In the genomic region with DNA sequence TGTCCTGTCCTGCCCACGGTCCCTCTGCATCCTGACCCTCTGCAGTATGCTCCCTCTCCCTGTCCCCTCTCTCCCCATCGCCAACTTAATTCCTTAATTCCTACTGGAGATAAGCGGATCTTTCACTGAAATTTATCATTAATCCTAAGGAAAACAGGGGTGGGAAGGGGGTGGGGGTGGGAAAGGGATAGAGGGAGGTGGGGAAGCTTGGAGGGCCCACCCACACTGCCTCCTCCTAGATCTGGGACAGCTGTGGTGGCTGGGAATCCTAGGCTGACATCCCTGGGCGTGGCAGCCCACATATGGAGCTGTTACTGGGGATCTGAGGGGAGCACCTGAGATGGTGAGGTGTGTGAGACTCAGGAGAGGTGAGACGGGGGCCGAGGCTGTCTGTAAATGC, we compare ENCODE assay signal across 24 cellular contexts.
"Had no signal": no experiment of that assay in that cellular context is flagged by ENCODE, and none has a peak within 500 bp of the region (broad histone marks: within the 10 kb centered on the region; RNA-seq: fewer than 3 reads in every experiment).

No MANE protein-coding gene starts in this region.

- ATAC-seq: body of pancreas; left lung; naive thymus-derived CD8-positive, alpha-beta T cell; right lobe of liver; T-cell had no signal

- H3K4me3 ChIP-seq: body of pancreas, hepatocyte, left lung, lung, right lobe of liver, skin epidermis, transverse colon had no signal

- H3K36me3 Mint-ChIP-seq: activated naive CD4-positive, alpha-beta T cell treated with anti-CD3 and anti-CD28 coated beads, Interleukin-2, amount 50 U/mL, for 24 hours had no signal

- H3K36me3 ChIP-seq: left lung, right lobe of liver, transverse colon had no signal

- H3K27ac ChIP-seq: hepatocyte, left lung, right lobe of liver, transverse colon had no signal

- H3K9me3 ChIP-seq: body of pancreas, left lung, right lobe of liver, transverse colon had no signal

- DNase-seq: activated CD4-positive, alpha-beta T cell treated with anti-CD3 and anti-CD28 coated beads for 1 hour; activated CD4-positive, alpha-beta T cell treated with anti-CD3 and anti-CD28 coated beads, Interleukin-2, amount 50 U/mL, for 1 hour; activated gamma-delta T cell treated with Interleukin-2 at 50 U/mL for 16 hours; activated T-cell treated with anti-CD3 and anti-CD28 coated beads, Interleukin-2, amount 50 U/mL, for 1 hour; anterior cingulate cortex; body of pancreas; foreskin melanocyte; glutamatergic neuron; immature natural killer cell; kidney glomerular epithelial cell; left lung; occipital lobe; stimulated activated CD4-positive, alpha-beta T cell treated with anti-CD3 and anti-CD28 coated beads, Interleukin-1b, Interleukin-23, amount 100 ng/mL, for 48 hours; T-cell; transverse colon had no signal

- H3K4me1 Mint-ChIP-seq: activated naive CD4-positive, alpha-beta T cell treated with anti-CD3 and anti-CD28 coated beads, Interleukin-2, amount 50 U/mL, for 24 hours had no signal

- H3K9me3 Mint-ChIP-seq: activated naive CD4-positive, alpha-beta T cell treated with anti-CD3 and anti-CD28 coated beads, Interleukin-2, amount 50 U/mL, for 24 hours; immature natural killer cell; mesothelial cell of epicardium; stimulated activated naive CD8-positive, alpha-beta T cell treated with anti-CD3 and anti-CD28 coated beads, Interleukin-15, Interleukin-2, amounts not matched to agents 100 ng/mL and 50 ng/mL, for 24 hours; T-cell; T-helper 2 cell treated with Interferon-gamma antibody and Interleukin-4, amounts not matched to agents 5 μg/mL and 100 μg/mL, for 36 hours had no signal

- H2AFZ ChIP-seq: hepatocyte had no signal

- H3K4me3 Mint-ChIP-seq: activated naive CD4-positive, alpha-beta T cell treated with anti-CD3 and anti-CD28 coated beads, Interleukin-2, amount 50 U/mL, for 24 hours; immature natural killer cell; mesothelial cell of epicardium; naive thymus-derived CD8-positive, alpha-beta T cell; stimulated activated naive CD8-positive, alpha-beta T cell treated with anti-CD3 and anti-CD28 coated beads, Interleukin-15, Interleukin-2, amounts not matched to agents 100 ng/mL and 50 ng/mL, for 24 hours; T-cell; T-helper 2 cell treated with Interferon-gamma antibody and Interleukin-4, amounts not matched to agents 5 μg/mL and 100 μg/mL, for 36 hours had no signal

- H3K27me3 ChIP-seq: body of pancreas, hepatocyte, left lung, right lobe of liver, transverse colon had no signal

- H3K27ac Mint-ChIP-seq: activated naive CD4-positive, alpha-beta T cell treated with anti-CD3 and anti-CD28 coated beads, Interleukin-2, amount 50 U/mL, for 24 hours; immature natural killer cell; mesothelial cell of epicardium; stimulated activated naive CD8-positive, alpha-beta T cell treated with anti-CD3 and anti-CD28 coated beads, Interleukin-15, Interleukin-2, amounts not matched to agents 100 ng/mL and 50 ng/mL, for 24 hours; T-cell; T-helper 2 cell treated with Interferon-gamma antibody and Interleukin-4, amounts not matched to agents 5 μg/mL and 100 μg/mL, for 36 hours had no signal
